Comparison of ENCODE assay signal across 9 cellular contexts in the genomic region with DNA sequence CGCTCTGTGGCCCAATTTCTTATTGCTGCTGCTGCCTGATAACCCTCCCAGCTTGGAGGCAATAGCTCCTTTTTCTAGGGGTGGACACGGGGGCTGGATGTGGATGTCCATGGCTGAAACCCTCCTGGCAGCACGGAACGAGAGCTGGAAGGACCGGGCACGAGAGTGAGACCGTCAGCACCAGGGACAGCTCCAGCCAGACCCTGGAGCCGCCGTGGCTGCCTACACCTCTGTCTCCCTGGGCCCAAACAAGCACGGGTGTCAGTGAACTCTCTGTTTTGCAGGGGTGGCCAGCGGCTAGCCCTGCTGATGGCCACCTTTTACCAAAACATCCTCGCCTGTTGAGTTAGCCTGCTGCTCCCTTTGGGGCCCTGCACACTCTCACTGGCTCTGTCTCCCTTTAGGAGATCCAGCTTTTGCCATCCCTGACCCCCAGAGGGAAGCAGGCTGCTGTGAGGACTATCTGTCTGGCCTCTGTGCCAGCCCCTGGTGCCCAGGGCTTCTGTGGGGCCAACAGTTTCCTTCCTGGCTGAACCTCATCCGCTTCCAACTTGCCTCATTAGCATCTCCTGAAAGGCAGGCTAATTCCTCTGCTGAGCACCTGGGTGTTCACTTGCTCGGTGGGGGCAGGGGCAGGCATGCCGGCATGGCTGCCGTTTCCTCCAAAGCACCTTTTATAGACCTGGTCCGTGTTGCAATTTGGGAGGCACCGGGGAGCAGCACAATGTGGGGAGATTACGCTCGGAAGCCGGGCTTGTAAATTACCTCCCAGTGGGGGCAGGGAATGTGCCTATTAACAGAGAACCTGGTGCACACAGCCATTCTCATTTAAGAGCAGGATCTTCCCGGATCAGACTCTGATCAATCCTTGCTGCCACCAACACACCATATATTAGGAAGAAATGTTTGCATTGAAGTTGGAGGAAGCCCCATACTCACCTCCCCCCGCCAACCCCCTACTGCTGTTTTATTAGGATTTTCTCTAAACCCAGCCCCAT.
DNase-seq lines count a peak whose midpoint lies in the region; ATAC-seq and TF ChIP-seq lines count a peak whose summit lies in the region.
"Had no signal": no experiment of that assay in that cellular context is flagged by ENCODE, and none has a peak within 500 bp of the region (broad histone marks: within the 10 kb centered on the region; RNA-seq: fewer than 3 reads in every experiment).

No MANE protein-coding gene starts in this region.

- H2AFZ ChIP-seq in HCT116 (ENCODE audit: low read depth, low read length, poor library complexity, severe bottlenecking) (no peak overlapping the region), OCI-LY7 (ENCODE audit: low read length) (no peak overlapping the region), neural progenitor cell (replicated peaks) (no peak overlapping the region)

- POLR2A ChIA-PET in HCT116 (lab: Charles Lee) (no interaction called here), OCI-LY7 (lab: Charles Lee) (no interaction called here)

- no peaks in the 10 kb centered on the region for H3K9me3 Mint-ChIP-seq in neural progenitor cell

- no peak for ATAC-seq in HCT116

- H3K4me1 Mint-ChIP-seq in neural progenitor cell, result no peaks in the 10 kb centered on the region

- no peak for TF ChIP-seq RAD21 in HCT116 (IDR thresholded peaks at IDR 0.05; ENCODE audit: low read depth)

- H3K79me2 ChIP-seq in HCT116 (ENCODE audit: insufficient read depth, low read length), result no peaks in the 10 kb centered on the region
- H3K79me2 ChIP-seq in OCI-LY7 (ENCODE audit: insufficient read depth, low read depth, low read length), result no peaks in the 10 kb centered on the region
- H3K79me2 ChIP-seq in neural progenitor cell (ENCODE audit: low read depth), result no peaks in the 10 kb centered on the region

- H3K36me3 Mint-ChIP-seq in neural progenitor cell, result no peaks in the 10 kb centered on the region

- CTCF ChIA-PET in HCT116 (lab: Charles Lee), result interaction anchor here (2.6 to 9.3 kb wide), 2 partner anchors 195 to 199 kb away, joined by 12 to 116 read pairs; no protein-coding TSS in a partner anchor
- CTCF ChIA-PET in OCI-LY7 (lab: Charles Lee; ENCODE audit: unreplicated experiment), result no interaction called here

- no peak for TF ChIP-seq POLR2A in HCT116 (IDR thresholded peaks at IDR 0.05; ENCODE audit: borderline replicate concordance, extremely low read depth, insufficient read depth, insufficient read length)

- H3K4me3 ChIP-seq in HCT116 (replicated peaks in 1 of 2; ENCODE audit: low read depth in 1 of 2, low read length in 2 of 2) (no peak overlapping the region), OCI-LY7 (ENCODE audit: low read depth, low read length, poor library complexity, severe bottlenecking) (no peak overlapping the region), choroid plexus epithelial cell (ENCODE audit: low read depth, low read length) (no peak overlapping the region), neural progenitor cell (peak overlapping the region; percentile 10)
- H3K4me3 ChIP-seq: lung had no signal

- no TSS peak for BruUV-seq in HCT116 (replicated peaks; lab: Mats Ljungman, UMichigan)
- BruUV-seq in OCI-LY7 (replicated peaks; lab: Mats Ljungman, UMichigan), result no TSS peak

- no peak overlapping the region for H3K4me3 Mint-ChIP-seq in neural progenitor cell

- no peaks in the 10 kb centered on the region for H3K36me3 ChIP-seq in HCT116 (ENCODE audit: control insufficient read depth in 1 of 2, insufficient read depth in 2 of 2, low read length in 2 of 2)
- no peaks in the 10 kb centered on the region for H3K36me3 ChIP-seq in OCI-LY7 (ENCODE audit: insufficient read depth, low read length)
- no peaks in the 10 kb centered on the region for H3K36me3 ChIP-seq in neural progenitor cell

- intact Hi-C loops in HCT116 (cut with micrococcal nuclease) (no loop called here), OCI-LY7 (cut with micrococcal nuclease; ENCODE audit: unreplicated experiment) (loop anchor here (10.0 kb wide), 1 partner anchor 102 kb away; no protein-coding TSS in a partner anchor)

- H3K4me2 ChIP-seq in HCT116 (ENCODE audit: low read length), result no peak overlapping the region
- H3K4me2 ChIP-seq in OCI-LY7 (ENCODE audit: low read length), result no peak overlapping the region
- peak overlapping the region; percentile 63 for H3K4me2 ChIP-seq in neural progenitor cell

- H3K9ac ChIP-seq in HCT116 (ENCODE audit: low read length), result no peak overlapping the region
- H3K9ac ChIP-seq in neural progenitor cell, result no peak overlapping the region

- H4K20me1 ChIP-seq in HCT116 (ENCODE audit: insufficient read depth), result no peaks in the 10 kb centered on the region
- no peaks in the 10 kb centered on the region for H4K20me1 ChIP-seq in OCI-LY7 (ENCODE audit: insufficient read depth, low read length)
- H4K20me1 ChIP-seq in neural progenitor cell (ENCODE audit: low read depth), result peaks cover 28% of the 10 kb centered on the region

- DNase-seq in HCT116 (ENCODE audit: low read depth, low spot score), result no peak
- DNase-seq in OCI-LY7 (ENCODE audit: low spot score), result peak; percentile 16
- peak; percentile 39 for DNase-seq in choroid plexus epithelial cell (ENCODE audit: low read depth)
- DNase-seq in neural progenitor cell (ENCODE audit: low spot score), result peak; percentile 93
- DNase-seq in NCI-H774 (lab: John Stamatoyannopoulos, UW), result no peak
- no peak for DNase-seq in COLO668 (lab: John Stamatoyannopoulos, UW; ENCODE audit: unreplicated experiment)
- DNase-seq in NCI-H187 treated with DMSO at 0.1 percent for 48 hours (lab: John Stamatoyannopoulos, UW), result no peak
- no peak for DNase-seq in amniotic stem cell (lab: John Stamatoyannopoulos, UW)

- peaks cover 83% of the 10 kb centered on the region for H3K27me3 ChIP-seq in HCT116 (ENCODE audit: insufficient read depth, low read length)
- H3K27me3 ChIP-seq in neural progenitor cell, result no peaks in the 10 kb centered on the region

- H3K27me3 Mint-ChIP-seq in neural progenitor cell (ENCODE audit: insufficient read depth, low read depth), result peaks cover 23% of the 10 kb centered on the region

- H3K27ac ChIP-seq in HCT116 (ENCODE audit: low read depth, low read length) (no peak overlapping the region), OCI-LY7 (ENCODE audit: low read depth, low read length, poor library complexity, severe bottlenecking) (no peak overlapping the region), neural progenitor cell (no peak overlapping the region)

- H3K9me3 ChIP-seq in HCT116 (ENCODE audit: control insufficient read depth in 1 of 2, insufficient read depth in 1 of 2, low read depth in 1 of 2, low read length in 2 of 2), result no peaks in the 10 kb centered on the region
- no peaks in the 10 kb centered on the region for H3K9me3 ChIP-seq in OCI-LY7 (ENCODE audit: low read length)
- no peaks in the 10 kb centered on the region for H3K9me3 ChIP-seq in neural progenitor cell (ENCODE audit: low read depth)

- TF ChIP-seq CTCF in HCT116 (IDR thresholded peaks at IDR 0.05 in 2 of 3, conservative IDR thresholded peaks at IDR 0.05 in 1 of 3; ENCODE audit: borderline replicate concordance in 1 of 3, insufficient read depth in 1 of 3, low read depth in 2 of 3, low read length in 2 of 3) (no peak), OCI-LY7 (conservative IDR thresholded peaks at IDR 0.05; ENCODE audit: low read length) (no peak), choroid plexus epithelial cell (conservative IDR thresholded peaks at IDR 0.05; ENCODE audit: low read depth, low read length) (no peak), neural progenitor cell (IDR thresholded peaks at IDR 0.05) (no peak)

- no peaks in the 10 kb centered on the region for H3K9me2 ChIP-seq in HCT116 (ENCODE audit: insufficient read depth)
- no peaks in the 10 kb centered on the region for H3K9me2 ChIP-seq in OCI-LY7 (ENCODE audit: insufficient read depth, low read length)

- no peaks in the 10 kb centered on the region for H3K4me1 ChIP-seq in HCT116 (ENCODE audit: control insufficient read depth in 1 of 2, insufficient read depth in 2 of 2, low read length in 2 of 2)
- no peaks in the 10 kb centered on the region for H3K4me1 ChIP-seq in OCI-LY7 (ENCODE audit: insufficient read depth, low read length, poor library complexity, severe bottlenecking)
- H3K4me1 ChIP-seq in neural progenitor cell, result peaks cover 49% of the 10 kb centered on the region

- no peak overlapping the region for H3K27ac Mint-ChIP-seq in neural progenitor cell

- RAD21 ChIA-PET in HCT116 (lab: Charles Lee; ENCODE audit: low non-redundant PET in 1 of 2, low total read pairs in 2 of 2, uncharacterized antibody in 2 of 2, unreplicated experiment in 2 of 2), result no interaction called here

- H3F3A ChIP-seq in neural progenitor cell (ENCODE audit: low read depth), result peaks cover 44% of the 10 kb centered on the region

TF ChIP-seq in HCT116, 20 proteins besides CTCF, POLR2A, EP300 and RAD21 (continues in another document):
- TF ChIP-seq YY1 (IDR thresholded peaks at IDR 0.05; ENCODE audit: extremely low read depth, insufficient replicate concordance, low read depth, low read length), result no peak
- TF ChIP-seq, protein P1, sequence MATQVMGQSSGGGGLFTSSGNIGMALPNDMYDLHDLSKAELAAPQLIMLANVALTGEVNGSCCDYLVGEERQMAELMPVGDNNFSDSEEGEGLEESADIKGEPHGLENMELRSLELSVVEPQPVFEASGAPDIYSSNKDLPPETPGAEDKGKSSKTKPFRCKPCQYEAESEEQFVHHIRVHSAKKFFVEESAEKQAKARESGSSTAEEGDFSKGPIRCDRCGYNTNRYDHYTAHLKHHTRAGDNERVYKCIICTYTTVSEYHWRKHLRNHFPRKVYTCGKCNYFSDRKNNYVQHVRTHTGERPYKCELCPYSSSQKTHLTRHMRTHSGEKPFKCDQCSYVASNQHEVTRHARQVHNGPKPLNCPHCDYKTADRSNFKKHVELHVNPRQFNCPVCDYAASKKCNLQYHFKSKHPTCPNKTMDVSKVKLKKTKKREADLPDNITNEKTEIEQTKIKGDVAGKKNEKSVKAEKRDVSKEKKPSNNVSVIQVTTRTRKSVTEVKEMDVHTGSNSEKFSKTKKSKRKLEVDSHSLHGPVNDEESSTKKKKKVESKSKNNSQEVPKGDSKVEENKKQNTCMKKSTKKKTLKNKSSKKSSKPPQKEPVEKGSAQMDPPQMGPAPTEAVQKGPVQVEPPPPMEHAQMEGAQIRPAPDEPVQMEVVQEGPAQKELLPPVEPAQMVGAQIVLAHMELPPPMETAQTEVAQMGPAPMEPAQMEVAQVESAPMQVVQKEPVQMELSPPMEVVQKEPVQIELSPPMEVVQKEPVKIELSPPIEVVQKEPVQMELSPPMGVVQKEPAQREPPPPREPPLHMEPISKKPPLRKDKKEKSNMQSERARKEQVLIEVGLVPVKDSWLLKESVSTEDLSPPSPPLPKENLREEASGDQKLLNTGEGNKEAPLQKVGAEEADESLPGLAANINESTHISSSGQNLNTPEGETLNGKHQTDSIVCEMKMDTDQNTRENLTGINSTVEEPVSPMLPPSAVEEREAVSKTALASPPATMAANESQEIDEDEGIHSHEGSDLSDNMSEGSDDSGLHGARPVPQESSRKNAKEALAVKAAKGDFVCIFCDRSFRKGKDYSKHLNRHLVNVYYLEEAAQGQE (IDR thresholded peaks at IDR 0.05; ENCODE audit: low read depth), result peak; percentile 91
- no peak for TF ChIP-seq FOSL1 (IDR thresholded peaks at IDR 0.05; ENCODE audit: low read depth)
- TF ChIP-seq, protein P2, sequence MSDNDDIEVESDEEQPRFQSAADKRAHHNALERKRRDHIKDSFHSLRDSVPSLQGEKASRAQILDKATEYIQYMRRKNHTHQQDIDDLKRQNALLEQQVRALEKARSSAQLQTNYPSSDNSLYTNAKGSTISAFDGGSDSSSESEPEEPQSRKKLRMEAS (IDR thresholded peaks at IDR 0.05), result no peak

Comparison
In these comparisons a context has a peak if more than half of its experiments do, and no peak if none do; other contexts are left out.
1. DNase-seq: peak in OCI-LY7 (single experiment), choroid plexus epithelial cell (single experiment) and neural progenitor cell (single experiment); none in HCT116 (single experiment), NCI-H774 (single experiment), COLO668 (single experiment), NCI-H187 treated with DMSO at 0.1 percent for 48 hours (single experiment) and amniotic stem cell (single experiment).